In the genomic region with DNA sequence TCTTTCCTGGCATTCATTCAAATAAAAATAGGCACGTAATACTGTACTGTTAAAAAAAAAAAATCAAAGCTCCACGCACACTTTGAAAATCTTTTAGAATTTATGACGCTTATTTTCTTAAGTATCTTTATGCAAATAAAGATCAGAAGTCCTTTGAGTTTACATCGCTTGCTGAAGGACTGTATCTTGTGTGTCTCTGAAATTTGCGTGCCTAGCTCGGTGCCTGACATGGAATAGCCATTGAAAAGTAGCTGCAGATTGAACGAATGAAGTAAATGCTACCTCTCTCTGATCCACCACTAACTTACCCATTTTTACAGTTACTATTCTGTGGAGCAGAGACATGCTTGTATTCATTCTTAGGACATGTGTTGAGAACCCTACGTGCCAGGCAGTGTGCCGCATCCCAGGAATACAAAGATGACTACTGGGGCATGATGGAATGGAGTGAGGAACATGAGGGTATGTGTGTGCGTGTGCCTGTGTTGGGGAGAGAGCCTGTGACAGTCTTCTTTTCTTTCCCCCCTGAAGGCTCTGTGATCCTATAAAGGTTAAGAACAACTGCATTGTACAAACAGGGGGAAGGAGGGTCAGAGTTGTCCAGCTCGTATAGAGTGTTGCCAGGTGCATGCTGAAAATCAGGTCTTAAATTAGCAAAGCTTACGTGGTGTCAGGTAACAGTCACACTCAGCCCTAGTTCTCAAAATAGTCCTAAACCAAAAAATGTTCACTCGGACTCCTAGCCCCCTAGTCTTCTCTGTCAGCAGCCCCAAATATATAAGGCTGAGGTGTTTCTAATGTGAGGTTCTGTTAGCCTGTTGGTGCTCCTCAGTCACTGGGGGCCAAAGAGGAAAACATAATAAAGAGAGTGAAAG, we compare ENCODE assay signal across 12 cellular contexts.
A peak's percentile ranks its signal among the peaks of the same experiment; 100 is the strongest.
DNase-seq lines count a peak whose midpoint lies in the region; ATAC-seq and TF ChIP-seq lines count a peak whose summit lies in the region.
"Had no signal": no experiment of that assay in that cellular context is flagged by ENCODE, and none has a peak within 500 bp of the region (broad histone marks: within the 10 kb centered on the region; RNA-seq: fewer than 3 reads in every experiment).

No MANE protein-coding gene starts in this region.

- TF ChIP-seq CTCF in cardiac muscle cell (IDR thresholded peaks at IDR 0.05; ENCODE audit: low read depth, low read length) (no peak), Loucy (conservative IDR thresholded peaks at IDR 0.05; ENCODE audit: low read length) (no peak), esophagus muscularis mucosa (IDR thresholded peaks at IDR 0.05) (no peak), endodermal cell (conservative IDR thresholded peaks at IDR 0.05) (no peak)

- DNase-seq in cardiac muscle cell (ENCODE audit: low read depth in 1 of 2, low spot score in 1 of 2) (no peak), cardiac septum (ENCODE audit: low spot score) (no peak), esophagus muscularis mucosa (ENCODE audit: extremely low spot score) (no peak), endodermal cell (no peak)
- DNase-seq in activated T-helper 1 cell treated with anti-CD3 and anti-CD28 coated beads, Interleukin-12 subunit alpha, Interleukin-12 subunit beta, Interleukin-2, Interleukin-4 antibody, amounts not matched to agents 30 ng/mL and 10 ng/mL and 1 ng/mL, durations not matched to agents 14 hours and 24 hours and 36 hours (ENCODE audit: low spot score) = no peak
- DNase-seq: NCI-H146 had no signal

- H3K9me3 ChIP-seq in cardiac muscle cell (ENCODE audit: low read depth) (no peaks in the 10 kb centered on the region), Loucy (ENCODE audit: insufficient read depth, low read depth, low read length) (no peaks in the 10 kb centered on the region), esophagus muscularis mucosa (no peaks in the 10 kb centered on the region), thymus (ENCODE audit: control insufficient read depth) (no peaks in the 10 kb centered on the region), endodermal cell (ENCODE audit: control insufficient read depth, low read length) (peaks cover 6% of the 10 kb centered on the region)
- H3K9me3 ChIP-seq: SJSA1 had no signal

- TF ChIP-seq POLR2A in esophagus muscularis mucosa (IDR thresholded peaks at IDR 0.05; ENCODE audit: low read depth) = no peak

- intact Hi-C loops in cardiac septum (cut with DNase I) = no loop called here
- intact Hi-C loops in esophagus muscularis mucosa (cut with DNase I) = no loop called here
- intact Hi-C loops in activated T-helper 1 cell treated with anti-CD3 and anti-CD28 coated beads, Interleukin-12 subunit alpha, Interleukin-12 subunit beta, Interleukin-2, Interleukin-4 antibody, amounts not matched to agents 30 ng/mL and 10 ng/mL and 1 ng/mL, durations not matched to agents 14 hours and 24 hours and 36 hours (cut with micrococcal nuclease) = loop anchor here (1.0 to 10.0 kb wide), 5 partner anchors 8 to 865 kb away; a partner anchor contains a TSS

- ATAC-seq in GM21576 (IDR thresholded peaks at IDR 0.05; ENCODE audit: unreplicated experiment) = no peak

- no peak overlapping the region for H3K27ac Mint-ChIP-seq in activated T-helper 1 cell treated with anti-CD3 and anti-CD28 coated beads, Interleukin-12 subunit alpha, Interleukin-12 subunit beta, Interleukin-2, Interleukin-4 antibody, amounts not matched to agents 30 ng/mL and 10 ng/mL and 1 ng/mL, durations not matched to agents 14 hours and 24 hours and 36 hours
- H3K27ac Mint-ChIP-seq in endodermal cell = no peak overlapping the region

- H2AFZ ChIP-seq in Loucy (ENCODE audit: low read length) = no peak overlapping the region

- H3K9me3 Mint-ChIP-seq in activated T-helper 1 cell treated with anti-CD3 and anti-CD28 coated beads, Interleukin-12 subunit alpha, Interleukin-12 subunit beta, Interleukin-2, Interleukin-4 antibody, amounts not matched to agents 30 ng/mL and 10 ng/mL and 1 ng/mL, durations not matched to agents 14 hours and 24 hours and 36 hours = peaks cover 7% of the 10 kb centered on the region
- H3K9me3 Mint-ChIP-seq in endodermal cell = peaks cover 3% of the 10 kb centered on the region

- H3K4me1 ChIP-seq in cardiac muscle cell (ENCODE audit: low read depth) = peaks cover 50% of the 10 kb centered on the region
- peaks cover 94% of the 10 kb centered on the region for H3K4me1 ChIP-seq in Loucy (ENCODE audit: insufficient read depth, low read length, poor library complexity, severe bottlenecking)
- H3K4me1 ChIP-seq in esophagus muscularis mucosa = peaks cover 55 to 93% (median 68%) of the 10 kb centered on the region in 4 donors
- H3K4me1 ChIP-seq in thymus (ENCODE audit: control insufficient read depth, insufficient read depth, low read length) = peaks cover 66% of the 10 kb centered on the region
- H3K4me1 ChIP-seq in endodermal cell (ENCODE audit: control insufficient read depth, insufficient read depth, low read length) = peaks cover 19% of the 10 kb centered on the region
- H3K4me1 ChIP-seq: SJSA1 had no signal

- no peaks in the 10 kb centered on the region for H3K9me2 ChIP-seq in Loucy (replicated peaks; ENCODE audit: low read depth, low read length)

- H3K36me3 ChIP-seq in cardiac muscle cell (no peaks in the 10 kb centered on the region), Loucy (ENCODE audit: insufficient read depth, low read length) (peaks cover 86% of the 10 kb centered on the region), esophagus muscularis mucosa (peaks cover 0 to 37% (median 6%) of the 10 kb centered on the region in 4 donors), thymus (ENCODE audit: control insufficient read depth, insufficient read depth) (peaks cover 32% of the 10 kb centered on the region), endodermal cell (ENCODE audit: control insufficient read depth, insufficient read depth, low read length) (peaks cover 47% of the 10 kb centered on the region)
- H3K36me3 ChIP-seq: SJSA1 had no signal

- H3K36me3 Mint-ChIP-seq in activated T-helper 1 cell treated with anti-CD3 and anti-CD28 coated beads, Interleukin-12 subunit alpha, Interleukin-12 subunit beta, Interleukin-2, Interleukin-4 antibody, amounts not matched to agents 30 ng/mL and 10 ng/mL and 1 ng/mL, durations not matched to agents 14 hours and 24 hours and 36 hours (ENCODE audit: low read depth) = peaks cover 71% of the 10 kb centered on the region
- H3K36me3 Mint-ChIP-seq in endodermal cell (ENCODE audit: low read depth) = peaks cover 41% of the 10 kb centered on the region

- H3F3A ChIP-seq in Loucy (ENCODE audit: low read depth) = peaks cover 22% of the 10 kb centered on the region

- H3K27me3 ChIP-seq in cardiac muscle cell (no peaks in the 10 kb centered on the region), Loucy (ENCODE audit: insufficient read depth, low read length, poor library complexity, severe bottlenecking) (no peaks in the 10 kb centered on the region), esophagus muscularis mucosa (no peaks in the 10 kb centered on the region), thymus (ENCODE audit: control insufficient read depth, insufficient read depth) (no peaks in the 10 kb centered on the region), endodermal cell (ENCODE audit: control insufficient read depth, insufficient read depth, low read length, poor library complexity, severe bottlenecking) (no peaks in the 10 kb centered on the region)
- H3K27me3 ChIP-seq: SJSA1 had no signal

- H3K9ac ChIP-seq in Loucy (ENCODE audit: low read depth, low read length, poor library complexity, severe bottlenecking) = peak overlapping the region; percentile 51
- H3K9ac ChIP-seq in endodermal cell (ENCODE audit: extremely low read depth, low read length, poor library complexity, severe bottlenecking) = no peak overlapping the region

- no peaks in the 10 kb centered on the region for H3K27me3 Mint-ChIP-seq in activated T-helper 1 cell treated with anti-CD3 and anti-CD28 coated beads, Interleukin-12 subunit alpha, Interleukin-12 subunit beta, Interleukin-2, Interleukin-4 antibody, amounts not matched to agents 30 ng/mL and 10 ng/mL and 1 ng/mL, durations not matched to agents 14 hours and 24 hours and 36 hours (ENCODE audit: insufficient read depth)
- no peaks in the 10 kb centered on the region for H3K27me3 Mint-ChIP-seq in endodermal cell (ENCODE audit: insufficient read depth)

- H3K4me2 ChIP-seq in Loucy (ENCODE audit: low read depth, low read length, poor library complexity, severe bottlenecking) = peak overlapping the region; percentile 97

- H4K20me1 ChIP-seq in Loucy (ENCODE audit: insufficient read depth, low read length, poor library complexity, severe bottlenecking) = peaks cover 57% of the 10 kb centered on the region

- H3K4me3 ChIP-seq in cardiac muscle cell (no peak overlapping the region), Loucy (ENCODE audit: low read length, poor library complexity, severe bottlenecking) (peak overlapping the region; percentile 59), esophagus muscularis mucosa (no peak overlapping the region), thymus (ENCODE audit: low read length) (peak overlapping the region; percentile 41), endodermal cell (ENCODE audit: low read length) (no peak overlapping the region)
- H3K4me3 ChIP-seq: SJSA1 had no signal

- 80% methylated on average over 13 of the region's 13 CpGs for WGBS in esophagus muscularis mucosa
- 62% methylated on average over 13 of the region's 13 CpGs for WGBS in thymus
- WGBS in endodermal cell (ENCODE audit: insufficient coverage in 1 of 2, insufficient read length in 1 of 2), 2 experiments = 92 to 97% methylated on average over 9 to 13 of the region's 13 CpGs

- H3K27ac ChIP-seq in cardiac muscle cell = peak overlapping the region; percentile 84
- peak overlapping the region; percentile 30 to 66 (median 50) for H3K27ac ChIP-seq in esophagus muscularis mucosa (replicated peaks in 1 of 4)
- H3K27ac ChIP-seq in thymus (ENCODE audit: low read depth) = peak overlapping the region; percentile 81
- H3K27ac ChIP-seq in endodermal cell (ENCODE audit: low read depth, low read length) = no peak overlapping the region
- H3K27ac ChIP-seq: epithelial cell of prostate, SJSA1, VCaP had no signal

- H3K4me1 Mint-ChIP-seq in activated T-helper 1 cell treated with anti-CD3 and anti-CD28 coated beads, Interleukin-12 subunit alpha, Interleukin-12 subunit beta, Interleukin-2, Interleukin-4 antibody, amounts not matched to agents 30 ng/mL and 10 ng/mL and 1 ng/mL, durations not matched to agents 14 hours and 24 hours and 36 hours (ENCODE audit: low read depth) = peaks cover 36% of the 10 kb centered on the region
- peaks cover 21% of the 10 kb centered on the region for H3K4me1 Mint-ChIP-seq in endodermal cell

- peaks cover 98% of the 10 kb centered on the region for H3K79me2 ChIP-seq in Loucy (ENCODE audit: insufficient read depth, low read length)

- H3K4me3 Mint-ChIP-seq in activated T-helper 1 cell treated with anti-CD3 and anti-CD28 coated beads, Interleukin-12 subunit alpha, Interleukin-12 subunit beta, Interleukin-2, Interleukin-4 antibody, amounts not matched to agents 30 ng/mL and 10 ng/mL and 1 ng/mL, durations not matched to agents 14 hours and 24 hours and 36 hours = no peak overlapping the region
- H3K4me3 Mint-ChIP-seq in endodermal cell = no peak overlapping the region

- TF ChIP-seq EP300 in esophagus muscularis mucosa (IDR thresholded peaks at IDR 0.05) = no peak

Comparison
In these comparisons a context has a peak if more than half of its experiments do, and no peak if none do; other contexts are left out.
1. H3K4me3 ChIP-seq: peak in Loucy (single experiment) and thymus (single experiment); none in cardiac muscle cell (single experiment), esophagus muscularis mucosa (0 of 4) and endodermal cell (single experiment).